In genomic region chr6:6366778-6367177, GRCh38 we compare ENCODE assay signal across 1 cellular context.
TF ChIP-seq lines count a peak whose summit lies in the region.

No MANE protein-coding gene starts in this region.

TF ChIP-seq in H1, 55 proteins besides CTCF, POLR2A, EP300 and RAD21 (continued from another document):
- TF ChIP-seq TBP (IDR thresholded peaks at IDR 0.05; ENCODE audit: low read depth, low read length) (no peak), KDM5A (IDR thresholded peaks at IDR 0.05; ENCODE audit: low read length) (no peak), JUN (IDR thresholded peaks at IDR 0.05; ENCODE audit: low read depth, low read length) (no peak)
